In genomic region chr7:123126171-123126570, GRCh38 we compare ENCODE assay signal across 6 cellular contexts.
"Had no signal": no experiment of that assay in that cellular context is flagged by ENCODE, and none has a peak within 500 bp of the region (broad histone marks: within the 10 kb centered on the region; RNA-seq: fewer than 3 reads in every experiment).

No MANE protein-coding gene starts in this region.

- FAIRE-seq: HepG2, HTR-8/SVneo, K562 had no signal

- DNase-seq: IMR-90, KBM-7, KG1 had no signal

- ATAC-seq: HepG2, K562 had no signal

- H3K4me3 ChIP-seq: K562 had no signal
